ENCODE assay signal across 23 cellular contexts in the genomic region with DNA sequence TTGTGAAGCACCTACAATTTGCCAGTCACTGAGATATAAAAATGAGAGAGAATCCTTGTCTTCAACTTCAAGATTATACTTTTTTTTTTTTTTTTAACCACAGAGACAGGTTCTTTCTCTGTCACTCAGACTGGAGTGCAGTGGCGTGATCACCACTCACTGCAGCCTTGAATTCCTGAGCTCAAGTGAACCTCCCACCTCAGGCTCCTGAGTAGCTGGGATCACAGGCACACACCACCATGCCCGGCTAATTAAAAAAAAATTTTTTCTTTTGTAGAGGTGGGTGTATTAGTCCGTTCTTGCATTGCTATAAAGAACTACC. TPM values are rescaled to one million over a fixed set of nuclear protein-coding genes. Genes with fewer than 3 reads are reported as not detected.
DNase-seq lines count a peak whose midpoint lies in the region; ATAC-seq and TF ChIP-seq lines count a peak whose summit lies in the region.
"Had no signal": no experiment of that assay in that cellular context is flagged by ENCODE, and none has a peak within 500 bp of the region (broad histone marks: within the 10 kb centered on the region; RNA-seq: fewer than 3 reads in every experiment).

No MANE protein-coding gene starts in this region.

- no peak overlapping the region for H3K9ac ChIP-seq in BLaER1 treated with 17β-estradiol and CSF1 and Interleukin-3, amounts not matched to agents 10 nM and 100 nM
- H3K9ac ChIP-seq: KMS-11 had no signal

- no peak overlapping the region for H3K4me3 Mint-ChIP-seq in CD4-positive, alpha-beta memory T cell
- H3K4me3 Mint-ChIP-seq: CD14-positive monocyte, H9, HFFc6 had no signal

- 89% methylated on average over 3 of the region's 3 CpGs for WGBS in prostate gland

- DNase-seq in RWPE2 (ENCODE audit: low spot score) (peak; percentile 22), prostate gland (ENCODE audit: low spot score) (no peak), NCI-H2029 treated with DMSO at 0.1 percent for 48 hours (lab: John Stamatoyannopoulos, UW) (no peak), NCI-H526 (lab: John Stamatoyannopoulos, UW) (no peak)
- no peak for DNase-seq in CD4-positive, alpha-beta memory T cell
- DNase-seq: ACHN, DMS79, H9, HFFc6, IMR-90, MV-4-11, NCI-H1105 treated with DMSO at 0.1 percent for 48 hours, NCI-H2081, NCI-H2171, NCI-H345, NCI-H524, NCI-H82 had no signal

- peaks cover 0 to 24% (median 14%) of the 10 kb centered on the region in 8 donors for H3K9me3 Mint-ChIP-seq in CD4-positive, alpha-beta memory T cell

- intact Hi-C loops in prostate gland (cut with DNase I) = no loop called here
- intact Hi-C loops in CD4-positive, alpha-beta memory T cell (cut with micrococcal nuclease) = no loop called here

- peaks cover 0 to 1% (median 0%) of the 10 kb centered on the region in 4 donors for H3K4me1 Mint-ChIP-seq in CD4-positive, alpha-beta memory T cell
- H3K4me1 Mint-ChIP-seq: CD14-positive monocyte had no signal

- peaks cover 10 to 16% of the 10 kb centered on the region in 2 donors for H3K27me3 Mint-ChIP-seq in CD4-positive, alpha-beta memory T cell

- CTCF ChIA-PET in CD4-positive, alpha-beta memory T cell (lab: Charles Lee; ENCODE audit: partially characterized antibody) = no interaction called here

- no peaks in the 10 kb centered on the region for H4K20me1 ChIP-seq in BLaER1 treated with 17β-estradiol and CSF1 and Interleukin-3, amounts not matched to agents 10 nM and 100 nM

- peaks cover 15 to 58% (median 33%) of the 10 kb centered on the region in 11 experiments for H3K9me3 ChIP-seq in BLaER1 treated with 17β-estradiol and CSF1 and Interleukin-3, amounts not matched to agents 10 nM and 100 nM (replicated peaks in 1 of 11)
- peaks cover 5% of the 10 kb centered on the region for H3K9me3 ChIP-seq in RWPE2 (ENCODE audit: severe bottlenecking)
- H3K9me3 ChIP-seq in prostate gland = no peaks in the 10 kb centered on the region
- no peaks in the 10 kb centered on the region for H3K9me3 ChIP-seq in CD4-positive, alpha-beta memory T cell (ENCODE audit: control insufficient read depth in 1 of 2, low read length in 2 of 2)
- H3K9me3 ChIP-seq: SJSA1 had no signal

- peaks cover 0 to 4% of the 10 kb centered on the region in 2 donors for H3K36me3 Mint-ChIP-seq in CD4-positive, alpha-beta memory T cell
- H3K36me3 Mint-ChIP-seq: CD14-positive monocyte had no signal

- no peak overlapping the region for H3K4me3 ChIP-seq in BLaER1 treated with 17β-estradiol and CSF1 and Interleukin-3, amounts not matched to agents 10 nM and 100 nM
- H3K4me3 ChIP-seq in RWPE2 (ENCODE audit: severe bottlenecking) (no peak overlapping the region), prostate gland (no peak overlapping the region)
- H3K4me3 ChIP-seq in CD4-positive, alpha-beta memory T cell (ENCODE audit: low read length in 2 of 2) = no peak overlapping the region
- H3K4me3 ChIP-seq: SJSA1 had no signal

- H3K4me2 ChIP-seq in BLaER1 treated with 17β-estradiol and CSF1 and Interleukin-3, amounts not matched to agents 10 nM and 100 nM = peak overlapping the region in 6 of 11 experiments; percentile 59 to 88 (median 83); a peak in 12 of 22 replicates
- H3K4me2 ChIP-seq: KMS-11 had no signal

- peaks cover 0 to 34% (median 25%) of the 10 kb centered on the region in 10 experiments; a peak in 16 of 20 replicates for H3K4me1 ChIP-seq in BLaER1 treated with 17β-estradiol and CSF1 and Interleukin-3, amounts not matched to agents 10 nM and 100 nM
- H3K4me1 ChIP-seq in RWPE2 (ENCODE audit: insufficient read depth, poor library complexity, severe bottlenecking) (no peaks in the 10 kb centered on the region), prostate gland (replicated peaks) (peaks cover 17% of the 10 kb centered on the region)
- no peaks in the 10 kb centered on the region for H3K4me1 ChIP-seq in CD4-positive, alpha-beta memory T cell (ENCODE audit: insufficient read depth, low read length)
- H3K4me1 ChIP-seq: SJSA1 had no signal

- 0 out of 22 replicates have a peak, but pooled peaks cover 0 to 4% (median 0%) of the 10 kb centered on the region in 11 experiments for H3K36me3 ChIP-seq in BLaER1 treated with 17β-estradiol and CSF1 and Interleukin-3, amounts not matched to agents 10 nM and 100 nM
- H3K36me3 ChIP-seq in RWPE2 (ENCODE audit: low read depth) = no peaks in the 10 kb centered on the region
- H3K36me3 ChIP-seq in prostate gland = no peaks in the 10 kb centered on the region
- H3K36me3 ChIP-seq in CD4-positive, alpha-beta memory T cell (ENCODE audit: insufficient read depth, low read length) = no peaks in the 10 kb centered on the region
- H3K36me3 ChIP-seq: SJSA1 had no signal

- POLR2A ChIA-PET in CD4-positive, alpha-beta memory T cell (lab: Charles Lee; ENCODE audit: partially characterized antibody) = no interaction called here

- H3K27me3 ChIP-seq in BLaER1 treated with 17β-estradiol and CSF1 and Interleukin-3, amounts not matched to agents 10 nM and 100 nM = no peaks in the 10 kb centered on the region
- H3K27me3 ChIP-seq in RWPE2 (ENCODE audit: insufficient read depth, poor library complexity, severe bottlenecking) (no peaks in the 10 kb centered on the region), prostate gland (replicated peaks; ENCODE audit: insufficient read depth) (no peaks in the 10 kb centered on the region)
- H3K27me3 ChIP-seq in CD4-positive, alpha-beta memory T cell (ENCODE audit: insufficient read depth, low read length) = peaks cover 5% of the 10 kb centered on the region

- no peak for TF ChIP-seq POLR2A in prostate gland (IDR thresholded peaks at IDR 0.05)

- H3K27ac Mint-ChIP-seq in CD4-positive, alpha-beta memory T cell = no peak overlapping the region
- H3K27ac Mint-ChIP-seq: CD14-positive monocyte, HFFc6 had no signal

- TF ChIP-seq CTCF in RWPE2 (IDR thresholded peaks at IDR 0.05; ENCODE audit: poor library complexity, severe bottlenecking) (no peak), prostate gland (IDR thresholded peaks at IDR 0.05) (no peak)

- ATAC-seq in RWPE2 (ENCODE audit: low read depth) (no peak), HG02571 (IDR thresholded peaks at IDR 0.05; ENCODE audit: unreplicated experiment) (no peak)
- ATAC-seq: Panc1 had no signal

- H3K27ac ChIP-seq in BLaER1 treated with 17β-estradiol and CSF1 and Interleukin-3, amounts not matched to agents 10 nM and 100 nM = 0 out of 22 replicates have a peak overlapping the region, but pooled peaks of 1 of the 11 experiments have one; percentile 32
- no peak overlapping the region for H3K27ac ChIP-seq in RWPE2 (ENCODE audit: poor library complexity, severe bottlenecking)
- H3K27ac ChIP-seq in prostate gland = peak overlapping the region; percentile 88 to 93
- H3K27ac ChIP-seq in CD4-positive, alpha-beta memory T cell (ENCODE audit: low read depth, low read length) = no peak overlapping the region
- H3K27ac ChIP-seq: KMS-11, SJSA1 had no signal

RNA-seq across cellular contexts. Expression of gene PMEPA1, which starts 51.6 kb away (rescaled TPM):
- 100 to 1,000 TPM in 1 of 2 donors, 10 to 100 TPM in 1; 96.5 to 245 TPM for total RNA-seq in prostate gland
- 1 to 10 TPM; 8.1 to 8.9 TPM for total RNA-seq in CD4-positive, alpha-beta memory T cell
- polyA plus RNA-seq in CD4-positive, alpha-beta memory T cell = 1 to 10 TPM; 1.2 to 2.9 TPM

Comparison
In these comparisons a context has a peak if more than half of its experiments do, and no peak if none do; other contexts are left out.
1. H3K27ac ChIP-seq: peak in prostate gland (2 of 2); none in RWPE2 (single experiment) and CD4-positive, alpha-beta memory T cell (single experiment).
2. RNA of gene PMEPA1, which starts 51.6 kb away (total RNA-seq): 96.5 to 245 TPM in prostate gland; 8.1 to 8.9 TPM in CD4-positive, alpha-beta memory T cell; every median in the first group is over 4 times any median in the second.